ENCODE assay signal across 8 cellular contexts in the genomic region with DNA sequence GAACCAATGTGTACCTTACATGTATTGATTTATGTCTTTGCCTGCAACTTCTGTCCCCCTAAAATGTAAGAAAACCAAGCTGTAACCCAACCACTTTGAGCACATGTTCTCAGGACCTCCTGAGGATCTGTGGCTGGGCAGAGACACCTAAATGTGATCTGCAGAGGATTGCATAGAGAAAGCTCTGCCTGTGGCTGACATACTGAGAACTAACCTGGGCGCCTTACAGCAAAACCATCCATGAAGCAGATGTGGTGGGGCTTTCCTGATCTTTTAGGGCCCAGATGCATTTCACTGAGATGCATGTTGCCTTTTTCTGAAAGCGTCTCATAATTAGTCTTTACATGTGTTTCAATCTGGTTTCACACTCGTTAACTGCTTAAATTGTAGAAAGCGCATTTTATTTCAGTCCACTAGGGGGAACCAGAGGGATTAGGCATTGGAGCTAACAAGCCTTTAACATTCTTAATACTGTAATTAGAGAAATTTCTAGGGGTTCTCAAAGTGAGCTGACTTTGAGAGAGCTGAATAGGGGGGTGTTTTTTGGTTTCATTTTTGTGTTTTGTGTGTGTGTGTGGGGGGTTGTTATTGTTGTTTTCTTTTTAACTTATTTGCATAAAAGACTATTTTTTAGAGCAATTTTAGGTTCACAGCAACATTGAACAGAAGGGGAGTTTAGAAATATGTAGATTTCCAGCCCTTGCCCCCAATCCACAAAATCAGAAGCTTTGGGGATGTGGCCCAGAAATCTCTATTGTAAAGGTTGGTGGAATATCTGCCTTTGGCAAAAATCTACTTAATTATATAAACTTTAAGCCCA. TPM values are rescaled to one million over a fixed set of nuclear protein-coding genes. Genes with fewer than 3 reads are reported as not detected.
A peak's percentile ranks its signal among the peaks of the same experiment; 100 is the strongest.
DNase-seq lines count a peak whose midpoint lies in the region; ATAC-seq, FAIRE-seq and TF ChIP-seq lines count a peak whose summit lies in the region.

No MANE protein-coding gene starts in this region.

- H3K27me3 Mint-ChIP-seq in natural killer cell treated with Interleukin-12 subunit alpha and Interleukin-12 subunit beta and Interleukin-15 and Interleukin-18, amount 100 ng/mL, for 72 hours: peaks cover 0 to 6% of the 10 kb centered on the region in 2 donors

- H3K4me3 Mint-ChIP-seq in natural killer cell treated with Interleukin-12 subunit alpha and Interleukin-12 subunit beta and Interleukin-15 and Interleukin-18, amount 100 ng/mL, for 72 hours: no peak overlapping the region

- no peak overlapping the region for H3K27ac ChIP-seq in esophagus squamous epithelium

- no peaks in the 10 kb centered on the region for H3K9me3 Mint-ChIP-seq in natural killer cell treated with Interleukin-12 subunit alpha and Interleukin-12 subunit beta and Interleukin-15 and Interleukin-18, amount 100 ng/mL, for 72 hours

- DNase-seq in AG08396 (ENCODE audit: low spot score) (peak; percentile 55), GM12891 (ENCODE audit: insufficient read length, low spot score) (no peak), NCI-H1092 (lab: John Stamatoyannopoulos, UW) (peak; percentile 8), SKM-1 (lab: John Stamatoyannopoulos, UW; ENCODE audit: unreplicated experiment) (peak; percentile 66), esophagus squamous epithelium (lab: John Stamatoyannopoulos, UW) (no peak)
- DNase-seq in natural killer cell treated with Interleukin-12 subunit alpha and Interleukin-12 subunit beta and Interleukin-15 and Interleukin-18, amount 100 ng/mL, for 72 hours (ENCODE audit: low spot score): peak; percentile 69
- no peak for DNase-seq in NK-92 treated with Interleukin-12 subunit alpha and Interleukin-12 subunit beta, amount 100 ng/mL, for 24 hours (lab: John Stamatoyannopoulos, UW)

- FAIRE-seq in GM12891 (lab: Jason Lieb, UNC): peak; percentile 74

- H3K4me3 ChIP-seq in esophagus squamous epithelium: no peak overlapping the region

- no peaks in the 10 kb centered on the region for H3K27me3 ChIP-seq in esophagus squamous epithelium

- peaks cover 0 to 7% of the 10 kb centered on the region in 2 donors for H3K4me1 Mint-ChIP-seq in natural killer cell treated with Interleukin-12 subunit alpha and Interleukin-12 subunit beta and Interleukin-15 and Interleukin-18, amount 100 ng/mL, for 72 hours (ENCODE audit: low read depth in 2 of 2)

- no peaks in the 10 kb centered on the region for H3K9me3 ChIP-seq in esophagus squamous epithelium

- TF ChIP-seq POLR2A in GM12891 (IDR thresholded peaks at IDR 0.05; ENCODE audit: low read depth, low read length) (no peak), esophagus squamous epithelium (IDR thresholded peaks at IDR 0.05) (no peak)

- no peaks in the 10 kb centered on the region for H3K36me3 Mint-ChIP-seq in natural killer cell treated with Interleukin-12 subunit alpha and Interleukin-12 subunit beta and Interleukin-15 and Interleukin-18, amount 100 ng/mL, for 72 hours

- peak; percentile 80 for ATAC-seq in HG02678 (IDR thresholded peaks at IDR 0.05; ENCODE audit: unreplicated experiment)
- peak; percentile 54 to 70 for ATAC-seq in natural killer cell treated with Interleukin-12 subunit alpha and Interleukin-12 subunit beta and Interleukin-15 and Interleukin-18, amount 100 ng/mL, for 72 hours

- H3K27ac Mint-ChIP-seq in natural killer cell treated with Interleukin-12 subunit alpha and Interleukin-12 subunit beta and Interleukin-15 and Interleukin-18, amount 100 ng/mL, for 72 hours: no peak overlapping the region

- H3K36me3 ChIP-seq in esophagus squamous epithelium: no peaks in the 10 kb centered on the region

- intact Hi-C loops in esophagus squamous epithelium (cut with DNase I): no loop called here

- peak; percentile 58 to 93 (median 76) for TF ChIP-seq CTCF in esophagus squamous epithelium (IDR thresholded peaks at IDR 0.05)

- peaks cover 0 to 14% (median 9%) of the 10 kb centered on the region in 3 donors for H3K4me1 ChIP-seq in esophagus squamous epithelium

- WGBS in esophagus squamous epithelium, 2 donors: 15 to 18% methylated on average over 4 of the region's 4 CpGs

TF ChIP-seq in GM12891, 5 proteins besides CTCF, POLR2A, EP300 and RAD21:
- no peak for TF ChIP-seq TAF1 (IDR thresholded peaks at IDR 0.05; ENCODE audit: low read depth, low read length)

RNA-seq across cellular contexts. Expression of a gene that starts 50.9 kb away (rescaled TPM):
- polyA plus RNA-seq in GM12891 (2012; ENCODE audit: low read depth, missing spikeins): not detected
- 1 to 10 TPM in 2 of 4 donors, under 1 TPM in 2; 0.30 to 3.8 (median 1.1) TPM for total RNA-seq in esophagus squamous epithelium
- total RNA-seq in natural killer cell treated with Interleukin-12 subunit alpha and Interleukin-12 subunit beta and Interleukin-15 and Interleukin-18, amount 100 ng/mL, for 72 hours: 1 to 10 TPM in 1 of 2 donors, under 1 TPM in 1; 0.43 to 2.1 TPM

Comparison
In these comparisons a context has a peak if more than half of its experiments do, and no peak if none do; other contexts are left out.
1. DNase-seq: peak in AG08396 (single experiment), NCI-H1092 (single experiment), SKM-1 (single experiment) and natural killer cell treated with Interleukin-12 subunit alpha and Interleukin-12 subunit beta and Interleukin-15 and Interleukin-18, amount 100 ng/mL, for 72 hours (single experiment); none in GM12891 (single experiment), esophagus squamous epithelium (single experiment) and NK-92 treated with Interleukin-12 subunit alpha and Interleukin-12 subunit beta, amount 100 ng/mL, for 24 hours (single experiment).